Comparison of ENCODE assay signal across 22 cellular contexts in genomic region chr4:37763164-37763444, GRCh38.
A peak's percentile ranks its signal among the peaks of the same experiment; 100 is the strongest.
DNase-seq lines count a peak whose midpoint lies in the region; ATAC-seq, FAIRE-seq and TF ChIP-seq lines count a peak whose summit lies in the region.
"Had no signal": no experiment of that assay in that cellular context is flagged by ENCODE, and none has a peak within 500 bp of the region (broad histone marks: within the 10 kb centered on the region; RNA-seq: fewer than 3 reads in every experiment).

No MANE protein-coding gene starts in this region.

- no peak overlapping the region for H4K8ac ChIP-seq in H1 (ENCODE audit: extremely low read depth, insufficient read depth, low read length)

- POLR2A ChIA-PET in HepG2 (lab: Yijun Ruan, JAX) (no interaction called here), H1 (lab: Charles Lee; ENCODE audit: partially characterized antibody) (no interaction called here), PC-9 (lab: Charles Lee; ENCODE audit: unreplicated experiment) (no interaction called here)

- H3K9me2 ChIP-seq in PC-9 (ENCODE audit: insufficient read depth), result no peaks in the 10 kb centered on the region

- no peak overlapping the region for H2AK5ac ChIP-seq in H1 (ENCODE audit: low read depth, low read length)

- ATAC-seq in HepG2 (no peak), right lobe of liver (no peak)

- WGBS in HepG2 (ENCODE audit: low lambda C conversion rate), result 0% methylated on average over 1 of the region's 1 CpG
- 0% methylated on average over 1 of the region's 1 CpG for WGBS in right lobe of liver (ENCODE audit: insufficient coverage, low coverage, low lambda C conversion rate, missing lambda C conversion rate)
- 94% methylated on average over 1 of the region's 1 CpG; no CpG with 5 or more reads in 1 of the 2 experiments for WGBS in H1 (ENCODE audit: extremely low coverage in 1 of 2, insufficient coverage in 1 of 2, insufficient read length in 1 of 2, insufficient replicate concordance in 2 of 2, low coverage in 1 of 2, low lambda C conversion rate in 2 of 2, missing lambda C conversion rate in 1 of 2), 2 experiments

- H3K4me3 Mint-ChIP-seq in neural crest cell, result no peak overlapping the region
- no peak overlapping the region for H3K4me3 Mint-ChIP-seq in osteocyte (ENCODE audit: unreplicated experiment)
- H3K4me3 Mint-ChIP-seq: B cell; CD4-positive, CD25-positive, alpha-beta regulatory T cell; HFFc6; IgD-negative memory B cell had no signal

- no peak overlapping the region for H3K4ac ChIP-seq in H1 (replicated peaks; ENCODE audit: insufficient read length, low read depth, low read length)

- no TSS peak for BruUV-seq in HepG2 (replicated peaks; lab: Mats Ljungman, UMichigan)
- BruUV-seq in PC-9 (replicated peaks; lab: Mats Ljungman, UMichigan), result no TSS peak

- H3K23me2 ChIP-seq in H1 (ENCODE audit: low read depth, low read length), result no peaks in the 10 kb centered on the region

- H4K91ac ChIP-seq in H1 (replicated peaks; ENCODE audit: insufficient read length, low read length), result no peak overlapping the region

- no peak overlapping the region for H3K18ac ChIP-seq in H1 (ENCODE audit: extremely low read depth, low read length)

- H3K4me3 ChIP-seq in HepG2 (replicated peaks in 1 of 3; ENCODE audit: insufficient read depth in 1 of 3, low read depth in 2 of 3, low read length in 3 of 3) (no peak overlapping the region), right lobe of liver (no peak overlapping the region), H1 (ENCODE audit: extremely low read depth in 1 of 4, insufficient read depth in 2 of 4, low read depth in 3 of 4, low read length in 4 of 4) (no peak overlapping the region), PC-9 (no peak overlapping the region)

- H3K79me1 ChIP-seq in H1 (ENCODE audit: low read depth, low read length), result no peaks in the 10 kb centered on the region

- H3K9me3 Mint-ChIP-seq in neural crest cell (peaks cover 6% of the 10 kb centered on the region), osteocyte (ENCODE audit: unreplicated experiment) (no peaks in the 10 kb centered on the region)
- H3K9me3 Mint-ChIP-seq: HFFc6, IgD-negative memory B cell had no signal

- H3K4me1 Mint-ChIP-seq in neural crest cell (peaks cover 11% of the 10 kb centered on the region), osteocyte (ENCODE audit: unreplicated experiment) (peaks cover 5% of the 10 kb centered on the region)

- no peaks in the 10 kb centered on the region for H3K79me2 ChIP-seq in HepG2 (ENCODE audit: insufficient read depth, low read length)
- H3K79me2 ChIP-seq in H1 (ENCODE audit: control insufficient read depth in 1 of 2, insufficient read depth in 2 of 2, low read length in 2 of 2), result no peaks in the 10 kb centered on the region
- no peaks in the 10 kb centered on the region for H3K79me2 ChIP-seq in PC-9 (ENCODE audit: low read depth)

- H3K27me3 ChIP-seq in HepG2 (ENCODE audit: control insufficient read depth in 1 of 2, insufficient read depth in 2 of 2, low read length in 2 of 2) (peaks cover 0 to 5% of the 10 kb centered on the region in 2 experiments; a peak in 2 of 5 replicates), right lobe of liver (no peaks in the 10 kb centered on the region), H1 (replicated peaks in 1 of 4; ENCODE audit: control insufficient read depth in 3 of 4, extremely low read depth in 1 of 4, insufficient read depth in 3 of 4, low read length in 3 of 4) (no peaks in the 10 kb centered on the region), PC-9 (ENCODE audit: insufficient read depth, low read depth) (no peaks in the 10 kb centered on the region)

- peaks cover 70% of the 10 kb centered on the region for H3K4me1 ChIP-seq in HepG2 (ENCODE audit: insufficient read depth, low read length)
- peaks cover 0 to 13% (median 6%) of the 10 kb centered on the region in 4 donors for H3K4me1 ChIP-seq in right lobe of liver
- no peaks in the 10 kb centered on the region for H3K4me1 ChIP-seq in H1 (replicated peaks in 1 of 4; ENCODE audit: control insufficient read depth in 3 of 4, insufficient read depth in 4 of 4, low read length in 3 of 4)
- peaks cover 4% of the 10 kb centered on the region; the same call in 1 of the 2 replicates for H3K4me1 ChIP-seq in PC-9 (replicated peaks; ENCODE audit: insufficient read depth)

- H4K5ac ChIP-seq in H1 (ENCODE audit: insufficient read length, low read depth, low read length), result no peak overlapping the region

- H2AFZ ChIP-seq in HepG2 (ENCODE audit: low read length) (no peak overlapping the region), H1 (ENCODE audit: low read length) (0 out of 2 replicates have a peak overlapping the region, but pooled peaks have one; percentile 69), PC-9 (no peak overlapping the region)

- no peak overlapping the region for H3K23ac ChIP-seq in H1 (ENCODE audit: insufficient read length)

- H3K4me2 ChIP-seq in HepG2 (ENCODE audit: low read depth, low read length) (peak overlapping the region; percentile 45), H1 (ENCODE audit: insufficient read depth in 1 of 2, low read depth in 2 of 2, low read length in 2 of 2) (no peak overlapping the region), PC-9 (no peak overlapping the region)

- H2BK120ac ChIP-seq in H1 (replicated peaks; ENCODE audit: low read depth, low read length), result no peak overlapping the region

- TF ChIP-seq RAD21 in HepG2 (CRISPR knock-in tag; IDR thresholded peaks at IDR 0.05) (no peak), H1 (IDR thresholded peaks at IDR 0.05 in 1 of 2, conservative IDR thresholded peaks at IDR 0.05 in 1 of 2; ENCODE audit: low read depth in 2 of 2, low read length in 2 of 2) (no peak)

- intact Hi-C loops in HepG2 (cut with micrococcal nuclease; ENCODE audit: unreplicated experiment) (no loop called here), right lobe of liver (cut with DNase I) (no loop called here), PC-9 (cut with micrococcal nuclease; ENCODE audit: unreplicated experiment) (no loop called here)

- no peak overlapping the region for H2BK12ac ChIP-seq in H1 (ENCODE audit: low read depth, low read length)

- in situ Hi-C loops in HepG2 (cut with HindIII; ENCODE audit: extremely low pct_ligation_motif_present, low pct_unique_long_range_greater_than_20kb), result no loop called here

- TF ChIP-seq POLR2A in HepG2 (IDR thresholded peaks at IDR 0.05; ENCODE audit: insufficient read depth in 1 of 2, low read depth in 2 of 2, low read length in 2 of 2) (no peak), right lobe of liver (IDR thresholded peaks at IDR 0.05) (no peak), H1 (IDR thresholded peaks at IDR 0.05; ENCODE audit: control extremely low read depth in 1 of 2, low read depth in 2 of 2, low read length in 2 of 2) (no peak)

- H3K36me3 Mint-ChIP-seq in neural crest cell (ENCODE audit: low read depth) (no peaks in the 10 kb centered on the region), osteocyte (ENCODE audit: unreplicated experiment) (no peaks in the 10 kb centered on the region)
- H3K36me3 Mint-ChIP-seq: CD4-positive, CD25-positive, alpha-beta regulatory T cell; IgD-negative memory B cell had no signal

- no peak overlapping the region for H2BK5ac ChIP-seq in H1 (ENCODE audit: low read depth, low read length)

- H3K9me3 ChIP-seq in HepG2 (ENCODE audit: low read length) (no peaks in the 10 kb centered on the region), right lobe of liver (no peaks in the 10 kb centered on the region), H1 (ENCODE audit: insufficient read depth in 2 of 2, low read depth in 1 of 2, low read length in 1 of 2) (no peaks in the 10 kb centered on the region), PC-9 (ENCODE audit: insufficient read depth, low read depth) (no peaks in the 10 kb centered on the region)

- no peak for FAIRE-seq in HepG2 (lab: Jason Lieb, UNC)
- no peak for FAIRE-seq in H1 (lab: Jason Lieb, UNC)
- FAIRE-seq: G401.6, H54 had no signal

- H3K9ac ChIP-seq in HepG2 (ENCODE audit: insufficient read depth, low read depth, low read length) (no peak overlapping the region), H1 (replicated peaks in 1 of 4; ENCODE audit: extremely low read depth in 1 of 4, low read depth in 3 of 4, low read length in 3 of 4) (no peak overlapping the region)

- H3F3A ChIP-seq in PC-9 (ENCODE audit: insufficient read depth, low read depth), result no peaks in the 10 kb centered on the region

- no peak overlapping the region for H2BK15ac ChIP-seq in H1 (ENCODE audit: low read length)

- no peak overlapping the region for H3K56ac ChIP-seq in H1 (replicated peaks; ENCODE audit: insufficient read length, low read depth, low read length)

- no peaks in the 10 kb centered on the region for H3K27me3 Mint-ChIP-seq in neural crest cell (ENCODE audit: low read depth)
- H3K27me3 Mint-ChIP-seq in osteocyte (ENCODE audit: unreplicated experiment), result no peaks in the 10 kb centered on the region
- H3K27me3 Mint-ChIP-seq: B cell, IgD-negative memory B cell had no signal

- H2BK20ac ChIP-seq in H1 (ENCODE audit: low read length), result no peak overlapping the region

- H3K27ac Mint-ChIP-seq in neural crest cell (ENCODE audit: unreplicated experiment), result peak overlapping the region; percentile 2
- no peak overlapping the region for H3K27ac Mint-ChIP-seq in osteocyte (ENCODE audit: unreplicated experiment)
- H3K27ac Mint-ChIP-seq: B cell; CD4-positive, CD25-positive, alpha-beta regulatory T cell; HFFc6; IgD-negative memory B cell had no signal

- H3K36me3 ChIP-seq in HepG2 (replicated peaks in 1 of 2; ENCODE audit: control insufficient read depth in 1 of 2, insufficient read depth in 2 of 2, low read length in 2 of 2), result no peaks in the 10 kb centered on the region
- no peaks in the 10 kb centered on the region for H3K36me3 ChIP-seq in right lobe of liver
- no peaks in the 10 kb centered on the region for H3K36me3 ChIP-seq in H1 (ENCODE audit: control insufficient read depth in 2 of 4, insufficient read depth in 4 of 4, low read length in 3 of 4)
- no peaks in the 10 kb centered on the region for H3K36me3 ChIP-seq in PC-9 (ENCODE audit: low read depth)

- TF ChIP-seq CTCF in HepG2 (CRISPR knock-in tag; IDR thresholded peaks at IDR 0.05) (no peak), right lobe of liver (IDR thresholded peaks at IDR 0.05) (no peak), H1 (IDR thresholded peaks at IDR 0.05; ENCODE audit: control extremely low read depth in 1 of 3, insufficient read depth in 1 of 3, low read depth in 1 of 3, low read length in 3 of 3) (no peak), neural crest cell (conservative IDR thresholded peaks at IDR 0.05) (no peak), PC-9 (conservative IDR thresholded peaks at IDR 0.05) (no peak), osteocyte (IDR thresholded peaks at IDR 0.05) (no peak)

- no peak for TF ChIP-seq EP300 in HepG2 (IDR thresholded peaks at IDR 0.05; ENCODE audit: low read depth in 2 of 2, low read length in 2 of 2)
- no peak for TF ChIP-seq EP300 in HepG2 (CRISPR knock-in tag; IDR thresholded peaks at IDR 0.05; ENCODE audit: borderline replicate concordance)
- TF ChIP-seq EP300 in H1 (IDR thresholded peaks at IDR 0.05; ENCODE audit: borderline replicate concordance in 1 of 2, low read depth in 2 of 2, low read length in 2 of 2), result no peak

- no peaks in the 10 kb centered on the region for H4K20me1 ChIP-seq in HepG2 (ENCODE audit: insufficient read depth, low read length)
- H4K20me1 ChIP-seq in H1 (replicated peaks in 1 of 2; ENCODE audit: control insufficient read depth in 1 of 2, insufficient read depth in 2 of 2, low read length in 2 of 2), result no peaks in the 10 kb centered on the region
- no peaks in the 10 kb centered on the region for H4K20me1 ChIP-seq in PC-9 (ENCODE audit: insufficient read depth)

- H3K14ac ChIP-seq in H1 (ENCODE audit: insufficient read length), result no peak overlapping the region

- DNase-seq in HepG2 (ENCODE audit: low spot score), result no peak
- no peak for DNase-seq in right lobe of liver
- no peak for DNase-seq in H1 (ENCODE audit: low read depth in 1 of 2, low spot score in 2 of 2)
- no peak for DNase-seq in neural crest cell (ENCODE audit: low read depth, low spot score)
- no peak for DNase-seq in PC-9
- no peak for DNase-seq in osteocyte (ENCODE audit: extremely low spot score, unreplicated experiment)
- DNase-seq in retina, result no peak
- DNase-seq in activated T-cell treated with anti-CD3 and anti-CD28 coated beads, Interleukin-2, amount 50 U/mL, for 48 hours, result no peak
- DNase-seq: 8988T, COR-L47, DMS 273 treated with DMSO at 0.1 percent for 48 hours, NCI-H1105 treated with DMSO at 0.1 percent for 48 hours, NCI-H187, NCI-H2107, RPMI8226, SHP77 treated with DMSO at 0.1 percent for 48 hours had no signal

- CTCF ChIA-PET in HepG2 (lab: Yijun Ruan, JAX; ENCODE audit: low intra/inter-chr PET ratio, low total read pairs), result no interaction called here
- CTCF ChIA-PET in H1 (lab: Charles Lee; ENCODE audit: partially characterized antibody), result interaction anchor here (0.7 to 0.9 kb wide), 2 partner anchors 196 to 310 kb away, joined by 3 read pairs; no protein-coding TSS in a partner anchor
- CTCF ChIA-PET in PC-9 (lab: Charles Lee), result no interaction called here

- H3K27ac ChIP-seq in HepG2 (ENCODE audit: extremely low read length, insufficient read depth, low read length), result no peak overlapping the region
- no peak overlapping the region for H3K27ac ChIP-seq in right lobe of liver
- H3K27ac ChIP-seq in H1 (ENCODE audit: low read depth, low read length), result no peak overlapping the region
- no peak overlapping the region for H3K27ac ChIP-seq in PC-9

Comparison
In these comparisons a context has a peak if more than half of its experiments do, and no peak if none do; other contexts are left out.
1. Of the 41 proteins assayed by ChIP-seq in both HepG2 and H1: peak only in HepG2: MAFK; only in H1: none; in both: none; in neither: 40.